In genomic region chr16:2500937-2501750, GRCh38 we compare ENCODE assay signal across 8 cellular contexts. TPM values are rescaled to one million over a fixed set of nuclear protein-coding genes. Genes with fewer than 3 reads are reported as not detected.
DNase-seq lines count a peak whose midpoint lies in the region; ATAC-seq and TF ChIP-seq lines count a peak whose summit lies in the region.

No MANE protein-coding gene starts in this region.

- WGBS in SK-N-SH (ENCODE audit: low lambda C conversion rate), result 4% methylated on average over 9 of the region's 22 CpGs
- 3% methylated on average over 12 to 13 of the region's 22 CpGs for WGBS in tibial nerve, 2 donors

- no peaks in the 10 kb centered on the region for H3K9me2 ChIP-seq in SK-N-SH

- POLR2A ChIA-PET in SK-N-SH (lab: Yijun Ruan, JAX), result interaction anchor here (1.0 to 2.6 kb wide), 7 partner anchors 18 to 71 kb away, joined by 4 to 19 read pairs (median 4); partner anchors contain the start of genes AMDHD2, CCNF, NTN3 and TBC1D24

- no peaks in the 10 kb centered on the region for H3K9me3 ChIP-seq in MG63
- H3K9me3 ChIP-seq in SK-N-SH, result no peaks in the 10 kb centered on the region
- H3K9me3 ChIP-seq in parathyroid adenoma (ENCODE audit: control insufficient read depth, low read length), result no peaks in the 10 kb centered on the region
- H3K9me3 ChIP-seq in tibial nerve, result no peaks in the 10 kb centered on the region

- peaks cover 4% of the 10 kb centered on the region for H3F3A ChIP-seq in SK-N-SH (replicated peaks; ENCODE audit: insufficient read depth)

- CTCF ChIA-PET in SK-N-SH (lab: Yijun Ruan, JAX), result interaction anchor here (0.6 to 4.3 kb wide), 42 partner anchors 11 to 306 kb away, joined by 3 to 95 read pairs (median 4); partner anchors contain the start of genes ABCA3, AMDHD2, ATP6V0C and CCNF

- H3K36me3 ChIP-seq in MG63 (peaks cover 13% of the 10 kb centered on the region), SK-N-SH (replicated peaks in 1 of 2; ENCODE audit: control insufficient read depth in 1 of 2, insufficient read depth in 2 of 2, low read length in 1 of 2) (peaks cover 0 to 15% of the 10 kb centered on the region in 2 experiments), parathyroid adenoma (ENCODE audit: control insufficient read depth, insufficient read depth, low read length) (no peaks in the 10 kb centered on the region), tibial nerve (peaks cover 0 to 39% (median 0%) of the 10 kb centered on the region in 3 donors)

- TF ChIP-seq POLR2A in tibial nerve (IDR thresholded peaks at IDR 0.05), result no peak

- H3K27me3 ChIP-seq in MG63 (no peaks in the 10 kb centered on the region), SK-N-SH (ENCODE audit: insufficient read depth) (no peaks in the 10 kb centered on the region), parathyroid adenoma (ENCODE audit: control insufficient read depth, insufficient read depth, low read length) (no peaks in the 10 kb centered on the region), tibial nerve (no peaks in the 10 kb centered on the region)

- H2AFZ ChIP-seq in SK-N-SH (ENCODE audit: low read depth) (peak overlapping the region; percentile 60; the same call in 1 of the 2 replicates), parathyroid adenoma (peak overlapping the region; percentile 72)

- no peak for TF ChIP-seq EP300 in SK-N-SH (IDR thresholded peaks at IDR 0.05; ENCODE audit: borderline replicate concordance in 1 of 2, low read depth in 1 of 2, low read length in 1 of 2)
- peak; percentile 39 to 47 for TF ChIP-seq EP300 in tibial nerve (IDR thresholded peaks at IDR 0.05)

- H3K79me2 ChIP-seq in SK-N-SH (ENCODE audit: insufficient read depth) (no peaks in the 10 kb centered on the region), parathyroid adenoma (peaks cover 3% of the 10 kb centered on the region)

- no peak overlapping the region for H3K27ac Mint-ChIP-seq in activated naive CD4-positive, alpha-beta T cell treated with anti-CD3 and anti-CD28 coated beads, Interleukin-2, amount 50 U/mL, for 72 hours

- peak; percentile 96 for TF ChIP-seq RAD21 in SK-N-SH (IDR thresholded peaks at IDR 0.05; ENCODE audit: low read length)

- TF ChIP-seq CTCF in SK-N-SH (IDR thresholded peaks at IDR 0.05) (peak; percentile 96), parathyroid adenoma (IDR thresholded peaks at IDR 0.05) (peak; percentile 96), tibial nerve (IDR thresholded peaks at IDR 0.05) (peak; percentile 97 to 99 (median 99))

- H3K4me3 ChIP-seq in MG63 (no peak overlapping the region), SK-N-SH (ENCODE audit: low read depth in 2 of 2, low read length in 1 of 2) (peak overlapping the region; percentile 27 to 34; a peak in 2 of 4 replicates), parathyroid adenoma (ENCODE audit: low read depth, low read length) (no peak overlapping the region), tibial nerve (peak overlapping the region; percentile 2 to 37 (median 17))

- DNase-seq in NCI-H2081 (lab: John Stamatoyannopoulos, UW) (peak; percentile 73 to 76), NCI-H2081 treated with DMSO at 0.1 percent for 48 hours (lab: John Stamatoyannopoulos, UW) (no peak), MG63 (peak; percentile 69), SK-N-SH (peak; percentile 95), Right ventricle myocardium inferior (ENCODE audit: missing footprints) (peak; percentile 93), tibial nerve (ENCODE audit: low spot score in 2 of 2) (peak; percentile 73 to 86)
- peak; percentile 79 to 88 for DNase-seq in activated naive CD4-positive, alpha-beta T cell treated with anti-CD3 and anti-CD28 coated beads, Interleukin-2, amount 50 U/mL, for 72 hours (ENCODE audit: low spot score in 2 of 2)

- intact Hi-C loops in Right ventricle myocardium inferior (cut with DNase I), result loop anchor here (1.0 to 10.0 kb wide), 5 partner anchors 12 to 236 kb away; partner anchors contain the start of genes ABCA3, ATP6V0C, CCNF and RNPS1

- H3K4me2 ChIP-seq in SK-N-SH, result peak overlapping the region; percentile 10; the same call in 1 of the 2 replicates
- H3K4me2 ChIP-seq in parathyroid adenoma (ENCODE audit: low read length), result peak overlapping the region; percentile 19

- no peaks in the 10 kb centered on the region for H3K36me3 Mint-ChIP-seq in activated naive CD4-positive, alpha-beta T cell treated with anti-CD3 and anti-CD28 coated beads, Interleukin-2, amount 50 U/mL, for 72 hours

- H3K27ac ChIP-seq in SK-N-SH (ENCODE audit: low read depth in 2 of 2, low read length in 1 of 2), result peak overlapping the region in 1 of 2 experiments; percentile 50; a peak in 1 of 4 replicates
- H3K27ac ChIP-seq in parathyroid adenoma, result no peak overlapping the region
- peak overlapping the region in 3 of 4 donors; percentile 55 to 73 (median 71) for H3K27ac ChIP-seq in tibial nerve

- H3K4me1 ChIP-seq in SK-N-SH (ENCODE audit: control insufficient read depth in 1 of 2, insufficient read depth in 2 of 2, low read depth in 1 of 2, low read length in 1 of 2) (peaks cover 0 to 27% of the 10 kb centered on the region in 2 experiments; a peak in 1 of 4 replicates), parathyroid adenoma (no peaks in the 10 kb centered on the region), tibial nerve (peaks cover 0 to 43% (median 20%) of the 10 kb centered on the region in 4 donors)

- 0 out of 2 replicates have a peak, but pooled peaks cover 4% of the 10 kb centered on the region for H4K20me1 ChIP-seq in SK-N-SH (ENCODE audit: insufficient read depth)

- no peak overlapping the region for H3K9ac ChIP-seq in SK-N-SH
- no peak overlapping the region for H3K9ac ChIP-seq in parathyroid adenoma

- H3K9me3 Mint-ChIP-seq in activated naive CD4-positive, alpha-beta T cell treated with anti-CD3 and anti-CD28 coated beads, Interleukin-2, amount 50 U/mL, for 72 hours, result no peaks in the 10 kb centered on the region

- ATAC-seq in activated naive CD4-positive, alpha-beta T cell treated with anti-CD3 and anti-CD28 coated beads, Interleukin-2, amount 50 U/mL, for 72 hours, result peak; percentile 87 to 95
- peak; percentile 82 for ATAC-seq in Right ventricle myocardium inferior

TF ChIP-seq in SK-N-SH, 30 proteins besides CTCF, POLR2A, EP300 and RAD21 (continues in another document):
- TF ChIP-seq TEAD4 (IDR thresholded peaks at IDR 0.05; ENCODE audit: borderline replicate concordance, insufficient read depth), result no peak
- no peak for TF ChIP-seq PBX3 (IDR thresholded peaks at IDR 0.05)
- no peak for TF ChIP-seq POLR2AphosphoS5 (IDR thresholded peaks at IDR 0.05; ENCODE audit: low read depth, low read length)

RNA-seq across cellular contexts. Expression of gene ATP6V0C, which starts 12.6 kb away (rescaled TPM):
- total RNA-seq in MG63 (2014; rRNA removed; shearing (Covaris generic); ENCODE audit: low replicate concordance), result 15.0 and 19.4 TPM in 2 replicates
- polyA plus RNA-seq in SK-N-SH (2012; rRNA removed), result 30.2 and 80.1 TPM in 2 replicates
- polyA plus RNA-seq in SK-N-SH (2012; cell fraction: cytosol; rRNA removed), result 61.1 and 88.7 TPM in 2 replicates
- 73.3 and 99.4 TPM in 2 replicates for polyA plus RNA-seq in SK-N-SH (2012; cell fraction: nucleus; rRNA removed)
- total RNA-seq in activated naive CD4-positive, alpha-beta T cell treated with anti-CD3 and anti-CD28 coated beads, Interleukin-2, amount 50 U/mL, for 72 hours, result 100 to 1,000 TPM in 1 of 2 donors, 10 to 100 TPM in 1; 94.4 to 127 TPM
- total RNA-seq in Right ventricle myocardium inferior, result 137 TPM
- total RNA-seq in tibial nerve, result 10 to 100 TPM; 48.1 to 73.0 (median 61.1) TPM

RNA-seq across cellular contexts. Expression of gene AMDHD2, which starts 19.0 kb away (rescaled TPM):
- 15.8 and 25.9 TPM in 2 replicates for total RNA-seq in MG63 (2014; rRNA removed; shearing (Covaris generic); ENCODE audit: low replicate concordance)
- polyA plus RNA-seq in SK-N-SH (2012; rRNA removed), result 38.1 and 50.7 TPM in 2 replicates
- polyA plus RNA-seq in SK-N-SH (2012; cell fraction: cytosol; rRNA removed), result 10.0 and 16.0 TPM in 2 replicates
- polyA plus RNA-seq in SK-N-SH (2012; cell fraction: nucleus; rRNA removed), result 250 and 312 TPM in 2 replicates
- 10 to 100 TPM; 37.0 to 37.2 TPM for total RNA-seq in activated naive CD4-positive, alpha-beta T cell treated with anti-CD3 and anti-CD28 coated beads, Interleukin-2, amount 50 U/mL, for 72 hours
- 16.2 TPM for total RNA-seq in Right ventricle myocardium inferior
- total RNA-seq in tibial nerve, result 10 to 100 TPM; 40.4 to 64.5 (median 55.2) TPM

RNA-seq across cellular contexts. Expression of gene TBC1D24, which starts 26.2 kb away (rescaled TPM):
- 12.9 and 14.8 TPM in 2 replicates for total RNA-seq in MG63 (2014; rRNA removed; shearing (Covaris generic); ENCODE audit: low replicate concordance)
- 5.6 and 6.7 TPM in 2 replicates for polyA plus RNA-seq in SK-N-SH (2012; rRNA removed)
- 2.7 and 3.9 TPM in 2 replicates for polyA plus RNA-seq in SK-N-SH (2012; cell fraction: cytosol; rRNA removed)
- polyA plus RNA-seq in SK-N-SH (2012; cell fraction: nucleus; rRNA removed), result 18.3 and 20.6 TPM in 2 replicates
- total RNA-seq in activated naive CD4-positive, alpha-beta T cell treated with anti-CD3 and anti-CD28 coated beads, Interleukin-2, amount 50 U/mL, for 72 hours, result 10 to 100 TPM in 1 of 2 donors, 1 to 10 TPM in 1; 7.8 to 10.6 TPM
- total RNA-seq in Right ventricle myocardium inferior, result 14.8 TPM
- total RNA-seq in tibial nerve, result 10 to 100 TPM; 12.0 to 18.3 (median 16.3) TPM

RNA-seq across cellular contexts. Expression of gene NTN3, which starts 30.0 kb away (rescaled TPM):
- total RNA-seq in MG63 (2014; rRNA removed; shearing (Covaris generic); ENCODE audit: low replicate concordance), result not detected in 2 replicates
- 0.26 and 0.28 TPM in 2 replicates for polyA plus RNA-seq in SK-N-SH (2012; rRNA removed)
- 0.10 and 0.29 TPM in 2 replicates for polyA plus RNA-seq in SK-N-SH (2012; cell fraction: cytosol; rRNA removed)
- 0.56 and 1.4 TPM in 2 replicates for polyA plus RNA-seq in SK-N-SH (2012; cell fraction: nucleus; rRNA removed)
- not detected for total RNA-seq in activated naive CD4-positive, alpha-beta T cell treated with anti-CD3 and anti-CD28 coated beads, Interleukin-2, amount 50 U/mL, for 72 hours
- total RNA-seq in Right ventricle myocardium inferior (0.19 TPM), tibial nerve (under 1 TPM in 1 of 4 donors, not detected in 3; 0.39 TPM)

RNA-seq across cellular contexts. Expression of gene CEMP1, which starts 30.1 kb away (rescaled TPM):
- not detected in 2 replicates for total RNA-seq in MG63 (2014; rRNA removed; shearing (Covaris generic); ENCODE audit: low replicate concordance)
- not detected in 2 replicates for polyA plus RNA-seq in SK-N-SH (2012; rRNA removed)
- polyA plus RNA-seq in SK-N-SH (2012; cell fraction: cytosol; rRNA removed), result not detected in 2 replicates
- polyA plus RNA-seq in SK-N-SH (2012; cell fraction: nucleus; rRNA removed), result 0.12 TPM in 1 of 2 replicates, not detected in the other
- under 1 TPM in 1 of 2 donors, not detected in 1; 0.50 TPM for total RNA-seq in activated naive CD4-positive, alpha-beta T cell treated with anti-CD3 and anti-CD28 coated beads, Interleukin-2, amount 50 U/mL, for 72 hours
- not detected for total RNA-seq in Right ventricle myocardium inferior
- total RNA-seq in tibial nerve, result not detected

Comparison
In these comparisons a context has a peak if more than half of its experiments do, and no peak if none do; other contexts are left out.
1. H3K4me3 ChIP-seq: peak in SK-N-SH (2 of 2) and tibial nerve (4 of 4); none in MG63 (single experiment) and parathyroid adenoma (single experiment).
2. Peak in every context shown above with its lines, with median percentiles within 50 percentile points of each other: CTCF ChIP-seq.